ENCODE assay signal across 22 cellular contexts in genomic region chr12:6351622-6352021, GRCh38. TPM values are rescaled to one million over a fixed set of nuclear protein-coding genes. Genes with fewer than 3 reads are reported as not detected.
DNase-seq lines count a peak whose midpoint lies in the region; ATAC-seq, FAIRE-seq and TF ChIP-seq lines count a peak whose summit lies in the region.
"Had no signal": no experiment of that assay in that cellular context is flagged by ENCODE, and none has a peak within 500 bp of the region (broad histone marks: within the 10 kb centered on the region; RNA-seq: fewer than 3 reads in every experiment).

No MANE protein-coding gene starts in this region.

- no peak for ATAC-seq in HepG2
- ATAC-seq in right lobe of liver, result no peak
- no peak for ATAC-seq in upper lobe of left lung (ENCODE audit: low FRiP score in 2 of 2)
- no peak for ATAC-seq in GM21723 (IDR thresholded peaks at IDR 0.05; ENCODE audit: unreplicated experiment)
- ATAC-seq: GM23338 had no signal

- H3K9me3 ChIP-seq in HepG2 (ENCODE audit: low read length), result no peaks in the 10 kb centered on the region
- no peaks in the 10 kb centered on the region for H3K9me3 ChIP-seq in right lobe of liver
- H3K9me3 ChIP-seq in upper lobe of left lung, result no peaks in the 10 kb centered on the region
- no peaks in the 10 kb centered on the region for H3K9me3 ChIP-seq in endodermal cell (ENCODE audit: control insufficient read depth, low read length)
- H3K9me3 ChIP-seq: Caco-2 had no signal

- H3K27ac ChIP-seq in HepG2 (ENCODE audit: extremely low read length, insufficient read depth, low read length) (no peak overlapping the region), right lobe of liver (no peak overlapping the region), HL-60 (replicated peaks) (peak overlapping the region; percentile 22; the same call in 1 of the 2 replicates), layer of hippocampus (ENCODE audit: low read depth, low read length) (peak overlapping the region; percentile 33), upper lobe of left lung (peak overlapping the region in 3 of 4 donors; percentile 43 to 76 (median 55)), endodermal cell (ENCODE audit: low read depth, low read length) (no peak overlapping the region)

- no peaks in the 10 kb centered on the region for H4K20me1 ChIP-seq in HepG2 (ENCODE audit: insufficient read depth, low read length)

- no peaks in the 10 kb centered on the region for H3K79me2 ChIP-seq in HepG2 (ENCODE audit: insufficient read depth, low read length)

- intact Hi-C loops in HepG2 (cut with micrococcal nuclease; ENCODE audit: unreplicated experiment) (no loop called here), right lobe of liver (cut with DNase I) (no loop called here)

- no peak for TF ChIP-seq RAD21 in HepG2 (CRISPR knock-in tag; IDR thresholded peaks at IDR 0.05)

- TF ChIP-seq POLR2A in HepG2 (IDR thresholded peaks at IDR 0.05; ENCODE audit: insufficient read depth in 1 of 2, low read depth in 2 of 2, low read length in 2 of 2) (no peak), right lobe of liver (IDR thresholded peaks at IDR 0.05) (no peak), upper lobe of left lung (IDR thresholded peaks at IDR 0.05) (no peak)

- no peak overlapping the region for H3K4me2 ChIP-seq in HepG2 (ENCODE audit: low read depth, low read length)
- H3K4me2 ChIP-seq: GM23338 had no signal

- H3K9ac ChIP-seq in HepG2 (ENCODE audit: insufficient read depth, low read depth, low read length) (no peak overlapping the region), endodermal cell (ENCODE audit: extremely low read depth, low read length, poor library complexity, severe bottlenecking) (no peak overlapping the region)

- POLR2A ChIA-PET in HepG2 (lab: Yijun Ruan, JAX), result interaction anchor here (1.8 to 2.5 kb wide), 2 partner anchors 12 to 15 kb away, joined by 6 to 11 read pairs; no protein-coding TSS in a partner anchor

- TF ChIP-seq EP300 in HepG2 (IDR thresholded peaks at IDR 0.05; ENCODE audit: low read depth in 2 of 2, low read length in 2 of 2) (no peak), HepG2 (CRISPR knock-in tag; IDR thresholded peaks at IDR 0.05; ENCODE audit: borderline replicate concordance) (no peak), upper lobe of left lung (IDR thresholded peaks at IDR 0.05) (no peak)

- BruUV-seq in HepG2 (replicated peaks; lab: Mats Ljungman, UMichigan), result no TSS peak

- H3K27me3 Mint-ChIP-seq in endodermal cell (ENCODE audit: insufficient read depth), result no peaks in the 10 kb centered on the region
- H3K27me3 Mint-ChIP-seq: CD4-positive, alpha-beta T cell had no signal

- no peak for FAIRE-seq in HepG2 (lab: Jason Lieb, UNC)
- FAIRE-seq: D721Med, GM19239, H54 had no signal

- H3K9me3 Mint-ChIP-seq in endodermal cell, result no peaks in the 10 kb centered on the region
- H3K9me3 Mint-ChIP-seq: CD4-positive, alpha-beta T cell; GM23338; HFFc6 had no signal

- H3K36me3 Mint-ChIP-seq in endodermal cell (ENCODE audit: low read depth), result peaks cover 58% of the 10 kb centered on the region

- H3K4me3 Mint-ChIP-seq in endodermal cell, result no peak overlapping the region
- H3K4me3 Mint-ChIP-seq: CD4-positive, alpha-beta T cell; GM23338; HFFc6 had no signal

- H3K36me3 ChIP-seq in HepG2 (replicated peaks in 1 of 2; ENCODE audit: control insufficient read depth in 1 of 2, insufficient read depth in 2 of 2, low read length in 2 of 2) (no peaks in the 10 kb centered on the region), right lobe of liver (no peaks in the 10 kb centered on the region), upper lobe of left lung (peaks cover 7 to 31% (median 19%) of the 10 kb centered on the region in 4 donors), endodermal cell (ENCODE audit: control insufficient read depth, insufficient read depth, low read length) (no peaks in the 10 kb centered on the region)

- H3K4me1 ChIP-seq in HepG2 (ENCODE audit: insufficient read depth, low read length), result peaks cover 48% of the 10 kb centered on the region
- peaks cover 0 to 4% (median 0%) of the 10 kb centered on the region in 4 donors for H3K4me1 ChIP-seq in right lobe of liver
- H3K4me1 ChIP-seq in upper lobe of left lung, result peaks cover 33 to 48% (median 37%) of the 10 kb centered on the region in 4 donors
- no peaks in the 10 kb centered on the region for H3K4me1 ChIP-seq in endodermal cell (ENCODE audit: control insufficient read depth, insufficient read depth, low read length)
- H3K4me1 ChIP-seq: Caco-2 had no signal

- H3K4me3 ChIP-seq in HepG2 (replicated peaks in 1 of 3; ENCODE audit: insufficient read depth in 1 of 3, low read depth in 2 of 3, low read length in 3 of 3) (no peak overlapping the region), right lobe of liver (no peak overlapping the region), HL-60 (replicated peaks; ENCODE audit: insufficient read depth, low read length) (no peak overlapping the region), upper lobe of left lung (no peak overlapping the region), endodermal cell (ENCODE audit: low read length) (no peak overlapping the region)
- H3K4me3 ChIP-seq: GM23338 had no signal

- TF ChIP-seq CTCF in HepG2 (CRISPR knock-in tag; IDR thresholded peaks at IDR 0.05), result no peak
- TF ChIP-seq CTCF in right lobe of liver (IDR thresholded peaks at IDR 0.05), result no peak
- no peak for TF ChIP-seq CTCF in HL-60 (IDR thresholded peaks at IDR 0.05; ENCODE audit: insufficient read depth, low read length)
- no peak for TF ChIP-seq CTCF in upper lobe of left lung (IDR thresholded peaks at IDR 0.05)
- no peak for TF ChIP-seq CTCF in endodermal cell (conservative IDR thresholded peaks at IDR 0.05)

- H3K4me1 Mint-ChIP-seq in endodermal cell, result peaks cover 9% of the 10 kb centered on the region

- H3K27me3 ChIP-seq in HepG2 (ENCODE audit: control insufficient read depth in 1 of 2, insufficient read depth in 2 of 2, low read length in 2 of 2) (no peaks in the 10 kb centered on the region), right lobe of liver (no peaks in the 10 kb centered on the region), HL-60 (ENCODE audit: insufficient read depth, poor library complexity, severe bottlenecking) (no peaks in the 10 kb centered on the region), layer of hippocampus (ENCODE audit: control insufficient read depth, insufficient read depth, low read length) (no peaks in the 10 kb centered on the region), upper lobe of left lung (no peaks in the 10 kb centered on the region), endodermal cell (ENCODE audit: control insufficient read depth, insufficient read depth, low read length, poor library complexity, severe bottlenecking) (no peaks in the 10 kb centered on the region)

- DNase-seq in HepG2 (ENCODE audit: low spot score) (no peak), right lobe of liver (no peak), HL-60 (ENCODE audit: low read depth in 1 of 2, low spot score in 1 of 2) (no peak), upper lobe of left lung (no peak), midbrain (lab: John Stamatoyannopoulos, UW) (no peak), endodermal cell (no peak)
- DNase-seq: 8988T; C1 segment of cervical spinal cord; Caco-2; CD4-positive, alpha-beta T cell; GF-D8; HCEC 1CT; HFFc6; KG1 had no signal

- no peak overlapping the region for H2AFZ ChIP-seq in HepG2 (ENCODE audit: low read length)
- H2AFZ ChIP-seq: GM23338 had no signal

- CTCF ChIA-PET in HepG2 (lab: Yijun Ruan, JAX; ENCODE audit: low intra/inter-chr PET ratio, low total read pairs), result no interaction called here

- in situ Hi-C loops in HepG2 (cut with HindIII; ENCODE audit: extremely low pct_ligation_motif_present, low pct_unique_long_range_greater_than_20kb), result no loop called here

- WGBS in HepG2 (ENCODE audit: low lambda C conversion rate), result 85% methylated on average over 5 of the region's 5 CpGs
- 59% methylated on average over 3 of the region's 5 CpGs for WGBS in right lobe of liver (ENCODE audit: insufficient coverage, low coverage, low lambda C conversion rate, missing lambda C conversion rate)
- WGBS in upper lobe of left lung, 2 donors, result 70 to 82% methylated on average over 5 of the region's 5 CpGs
- WGBS in endodermal cell (ENCODE audit: insufficient coverage in 1 of 2, insufficient read length in 1 of 2), 2 experiments, result 93 to 94% methylated on average over 5 of the region's 5 CpGs

- no peak overlapping the region for H3K27ac Mint-ChIP-seq in endodermal cell
- H3K27ac Mint-ChIP-seq: CD4-positive, alpha-beta T cell; GM23338; HFFc6 had no signal

RNA-seq across cellular contexts. Expression of gene TNFRSF1A, which starts 9.7 kb away (rescaled TPM):
- total RNA-seq in HepG2 (2016; rRNA removed; fragmentation: Illumina TruSeq; extraction: Trizol) (21.9 and 41.5 TPM in 2 replicates), right lobe of liver (100 to 1,000 TPM in 4 of 6 experiments, 10 to 100 TPM in 2; 70.6 to 199 (median 117) TPM), upper lobe of left lung (100 to 1,000 TPM; 140 to 425 (median 202) TPM), endodermal cell (10 to 100 TPM; 43.2 to 86.2 TPM)
- total RNA-seq in HepG2 (2016; cell fraction: cytosol; rRNA removed; fragmentation: Illumina TruSeq; extraction: Trizol; ENCODE audit: low read depth), result 16.3 and 18.0 TPM in 2 replicates
- total RNA-seq in HepG2 (2016; cell fraction: insoluble cytoplasmic fraction; rRNA removed; fragmentation: Illumina TruSeq; extraction: Trizol), result 28.8 and 36.5 TPM in 2 replicates
- total RNA-seq in HepG2 (2016; cell fraction: membrane; rRNA removed; fragmentation: Illumina TruSeq; extraction: Trizol), result 19.8 and 22.3 TPM in 2 replicates
- 36.8 and 40.7 TPM in 2 replicates for total RNA-seq in HepG2 (2016; cell fraction: nucleus; rRNA removed; fragmentation: Illumina TruSeq; extraction: Trizol)
- polyA plus RNA-seq in HepG2 (2011; rRNA removed), result 41.4 and 61.2 TPM in 2 replicates
- polyA plus RNA-seq in HepG2 (2011; cell fraction: cytosol; rRNA removed), result 53.0 and 53.4 TPM in 2 replicates
- 67.2 and 67.4 TPM in 2 replicates for polyA plus RNA-seq in HepG2 (2011; cell fraction: nucleus; rRNA removed)
- 40.9 and 56.2 TPM in 2 replicates for polyA plus RNA-seq in HepG2 (2012)
- polyA plus RNA-seq in HepG2 (2016; cell fraction: cytosol; fragmentation: Illumina TruSeq; extraction: Trizol; ENCODE audit: low read depth), result 5.2 and 6.8 TPM in 2 replicates
- polyA plus RNA-seq in HepG2 (2016; cell fraction: insoluble cytoplasmic fraction; fragmentation: Illumina TruSeq; extraction: Trizol; ENCODE audit: low read depth), result 31.8 and 38.4 TPM in 2 replicates
- 14.3 and 15.5 TPM in 2 replicates for polyA plus RNA-seq in HepG2 (2016; cell fraction: membrane; fragmentation: Illumina TruSeq; extraction: Trizol; ENCODE audit: low read depth)
- 75.7 and 99.5 TPM in 2 replicates for polyA plus RNA-seq in HepG2 (2016; cell fraction: nucleus; fragmentation: Illumina TruSeq; extraction: Trizol; ENCODE audit: insufficient read depth, low read depth)
- polyA minus RNA-seq in HepG2 (2011; rRNA and poly(A)+ RNA removed; ENCODE audit: low replicate concordance), result 88.8 and 131 TPM in 2 replicates
- 52.9 and 68.3 TPM in 2 replicates for polyA minus RNA-seq in HepG2 (2011; cell fraction: cytosol; rRNA and poly(A)+ RNA removed)
- 54.3 and 80.4 TPM in 2 replicates for polyA minus RNA-seq in HepG2 (2011; cell fraction: nucleus; rRNA and poly(A)+ RNA removed)
- polyA plus RNA-seq in endodermal cell (2013, experiment 1 of 2), result 39.7 TPM
- 37.7 TPM for polyA plus RNA-seq in endodermal cell (2013, experiment 2 of 2)

RNA-seq across cellular contexts. Expression of gene SCNN1A, which starts 23.7 kb away (rescaled TPM):
- total RNA-seq in HepG2 (2016; rRNA removed; fragmentation: Illumina TruSeq; extraction: Trizol) (0.63 and 1.5 TPM in 2 replicates), right lobe of liver (1 to 10 TPM; 2.1 to 9.5 (median 6.0) TPM), upper lobe of left lung (100 to 1,000 TPM; 153 to 594 (median 346) TPM), endodermal cell (10 to 100 TPM; 32.1 to 87.7 TPM)
- 0.71 and 1.2 TPM in 2 replicates for total RNA-seq in HepG2 (2016; cell fraction: cytosol; rRNA removed; fragmentation: Illumina TruSeq; extraction: Trizol; ENCODE audit: low read depth)
- total RNA-seq in HepG2 (2016; cell fraction: insoluble cytoplasmic fraction; rRNA removed; fragmentation: Illumina TruSeq; extraction: Trizol), result 0.71 and 1.6 TPM in 2 replicates
- 0.72 and 0.87 TPM in 2 replicates for total RNA-seq in HepG2 (2016; cell fraction: membrane; rRNA removed; fragmentation: Illumina TruSeq; extraction: Trizol)
- 1.8 and 5.0 TPM in 2 replicates for total RNA-seq in HepG2 (2016; cell fraction: nucleus; rRNA removed; fragmentation: Illumina TruSeq; extraction: Trizol)
- polyA plus RNA-seq in HepG2 (2011; rRNA removed), result 14.6 and 32.8 TPM in 2 replicates
- polyA plus RNA-seq in HepG2 (2011; cell fraction: cytosol; rRNA removed), result 6.1 and 12.5 TPM in 2 replicates
- polyA plus RNA-seq in HepG2 (2011; cell fraction: nucleus; rRNA removed), result 24.9 and 39.4 TPM in 2 replicates
- polyA plus RNA-seq in HepG2 (2012), result 17.5 and 19.3 TPM in 2 replicates
- polyA plus RNA-seq in HepG2 (2016; cell fraction: cytosol; fragmentation: Illumina TruSeq; extraction: Trizol; ENCODE audit: low read depth), result 0.22 and 0.41 TPM in 2 replicates
- 1.0 and 1.6 TPM in 2 replicates for polyA plus RNA-seq in HepG2 (2016; cell fraction: insoluble cytoplasmic fraction; fragmentation: Illumina TruSeq; extraction: Trizol; ENCODE audit: low read depth)
- polyA plus RNA-seq in HepG2 (2016; cell fraction: membrane; fragmentation: Illumina TruSeq; extraction: Trizol; ENCODE audit: low read depth), result 0.66 and 1.1 TPM in 2 replicates
- 4.0 and 5.1 TPM in 2 replicates for polyA plus RNA-seq in HepG2 (2016; cell fraction: nucleus; fragmentation: Illumina TruSeq; extraction: Trizol; ENCODE audit: insufficient read depth, low read depth)
- polyA minus RNA-seq in HepG2 (2011; rRNA and poly(A)+ RNA removed; ENCODE audit: low replicate concordance), result 9.5 and 30.0 TPM in 2 replicates
- polyA minus RNA-seq in HepG2 (2011; cell fraction: cytosol; rRNA and poly(A)+ RNA removed), result 5.9 and 14.3 TPM in 2 replicates
- 10.9 and 24.2 TPM in 2 replicates for polyA minus RNA-seq in HepG2 (2011; cell fraction: nucleus; rRNA and poly(A)+ RNA removed)
- polyA plus RNA-seq in endodermal cell (2013, experiment 1 of 2), result 9.0 TPM
- polyA plus RNA-seq in endodermal cell (2013, experiment 2 of 2), result 4.3 TPM
- total RNA-seq: A673 had no signal

RNA-seq across cellular contexts. Expression of gene LTBR, which starts 32.3 kb away (rescaled TPM):
- total RNA-seq in HepG2 (2016; rRNA removed; fragmentation: Illumina TruSeq; extraction: Trizol), result 12.1 and 34.8 TPM in 2 replicates
- total RNA-seq in HepG2 (2016; cell fraction: cytosol; rRNA removed; fragmentation: Illumina TruSeq; extraction: Trizol; ENCODE audit: low read depth), result 24.4 and 24.5 TPM in 2 replicates
- 11.6 and 40.0 TPM in 2 replicates for total RNA-seq in HepG2 (2016; cell fraction: insoluble cytoplasmic fraction; rRNA removed; fragmentation: Illumina TruSeq; extraction: Trizol)
- total RNA-seq in HepG2 (2016; cell fraction: membrane; rRNA removed; fragmentation: Illumina TruSeq; extraction: Trizol), result 34.7 and 35.3 TPM in 2 replicates
- 39.7 and 43.6 TPM in 2 replicates for total RNA-seq in HepG2 (2016; cell fraction: nucleus; rRNA removed; fragmentation: Illumina TruSeq; extraction: Trizol)
- polyA plus RNA-seq in HepG2 (2011; rRNA removed), result 31.4 and 39.0 TPM in 2 replicates
- polyA plus RNA-seq in HepG2 (2011; cell fraction: cytosol; rRNA removed), result 23.7 and 29.3 TPM in 2 replicates
- 82.9 and 92.1 TPM in 2 replicates for polyA plus RNA-seq in HepG2 (2011; cell fraction: nucleus; rRNA removed)
- 25.8 and 37.8 TPM in 2 replicates for polyA plus RNA-seq in HepG2 (2012)
- 19.3 and 21.0 TPM in 2 replicates for polyA plus RNA-seq in HepG2 (2016; cell fraction: cytosol; fragmentation: Illumina TruSeq; extraction: Trizol; ENCODE audit: low read depth)
- 16.0 and 16.4 TPM in 2 replicates for polyA plus RNA-seq in HepG2 (2016; cell fraction: insoluble cytoplasmic fraction; fragmentation: Illumina TruSeq; extraction: Trizol; ENCODE audit: low read depth)
- 27.4 and 28.3 TPM in 2 replicates for polyA plus RNA-seq in HepG2 (2016; cell fraction: membrane; fragmentation: Illumina TruSeq; extraction: Trizol; ENCODE audit: low read depth)
- 117 and 123 TPM in 2 replicates for polyA plus RNA-seq in HepG2 (2016; cell fraction: nucleus; fragmentation: Illumina TruSeq; extraction: Trizol; ENCODE audit: insufficient read depth, low read depth)
- 16.2 and 29.7 TPM in 2 replicates for polyA minus RNA-seq in HepG2 (2011; rRNA and poly(A)+ RNA removed; ENCODE audit: low replicate concordance)
- 11.5 and 14.0 TPM in 2 replicates for polyA minus RNA-seq in HepG2 (2011; cell fraction: cytosol; rRNA and poly(A)+ RNA removed)
- 22.4 and 34.2 TPM in 2 replicates for polyA minus RNA-seq in HepG2 (2011; cell fraction: nucleus; rRNA and poly(A)+ RNA removed)
- 100 to 1,000 TPM in 3 of 6 experiments, 10 to 100 TPM in 3; 83.8 to 235 (median 103) TPM for total RNA-seq in right lobe of liver
- total RNA-seq in upper lobe of left lung, result 100 to 1,000 TPM in 5 of 6 donors, 10 to 100 TPM in 1; 84.9 to 207 (median 150) TPM
- 1 to 10 TPM; 8.4 to 9.1 TPM for total RNA-seq in endodermal cell
- 1.5 TPM for polyA plus RNA-seq in endodermal cell (2013, experiment 1 of 2)
- 1.9 TPM for polyA plus RNA-seq in endodermal cell (2013, experiment 2 of 2)

RNA-seq across cellular contexts. Expression of gene PLEKHG6, which starts 41.1 kb away (rescaled TPM):
- 13.1 and 18.9 TPM in 2 replicates for total RNA-seq in HepG2 (2016; rRNA removed; fragmentation: Illumina TruSeq; extraction: Trizol)
- 11.1 and 14.7 TPM in 2 replicates for total RNA-seq in HepG2 (2016; cell fraction: cytosol; rRNA removed; fragmentation: Illumina TruSeq; extraction: Trizol; ENCODE audit: low read depth)
- 15.0 and 16.9 TPM in 2 replicates for total RNA-seq in HepG2 (2016; cell fraction: insoluble cytoplasmic fraction; rRNA removed; fragmentation: Illumina TruSeq; extraction: Trizol)
- 23.7 TPM in 2 replicates for total RNA-seq in HepG2 (2016; cell fraction: membrane; rRNA removed; fragmentation: Illumina TruSeq; extraction: Trizol)
- 15.6 and 19.7 TPM in 2 replicates for total RNA-seq in HepG2 (2016; cell fraction: nucleus; rRNA removed; fragmentation: Illumina TruSeq; extraction: Trizol)
- 17.0 and 26.8 TPM in 2 replicates for polyA plus RNA-seq in HepG2 (2011; rRNA removed)
- polyA plus RNA-seq in HepG2 (2011; cell fraction: cytosol; rRNA removed), result 12.8 and 29.8 TPM in 2 replicates
- polyA plus RNA-seq in HepG2 (2011; cell fraction: nucleus; rRNA removed), result 20.1 and 50.9 TPM in 2 replicates
- polyA plus RNA-seq in HepG2 (2012), result 16.4 and 22.2 TPM in 2 replicates
- 16.0 and 16.1 TPM in 2 replicates for polyA plus RNA-seq in HepG2 (2016; cell fraction: cytosol; fragmentation: Illumina TruSeq; extraction: Trizol; ENCODE audit: low read depth)
- 15.2 and 21.6 TPM in 2 replicates for polyA plus RNA-seq in HepG2 (2016; cell fraction: insoluble cytoplasmic fraction; fragmentation: Illumina TruSeq; extraction: Trizol; ENCODE audit: low read depth)
- 20.3 and 26.3 TPM in 2 replicates for polyA plus RNA-seq in HepG2 (2016; cell fraction: membrane; fragmentation: Illumina TruSeq; extraction: Trizol; ENCODE audit: low read depth)
- 28.0 and 30.9 TPM in 2 replicates for polyA plus RNA-seq in HepG2 (2016; cell fraction: nucleus; fragmentation: Illumina TruSeq; extraction: Trizol; ENCODE audit: insufficient read depth, low read depth)
- polyA minus RNA-seq in HepG2 (2011; rRNA and poly(A)+ RNA removed; ENCODE audit: low replicate concordance), result 0.70 and 23.3 TPM in 2 replicates
- polyA minus RNA-seq in HepG2 (2011; cell fraction: cytosol; rRNA and poly(A)+ RNA removed), result 8.8 and 12.8 TPM in 2 replicates
- polyA minus RNA-seq in HepG2 (2011; cell fraction: nucleus; rRNA and poly(A)+ RNA removed), result 13.3 and 16.5 TPM in 2 replicates
- 1 to 10 TPM; 2.3 to 5.5 (median 3.3) TPM for total RNA-seq in right lobe of liver
- 1 to 10 TPM in 5 of 6 donors, not detected in 1; 1.1 to 4.8 (median 2.1) TPM for total RNA-seq in upper lobe of left lung
- 10 to 100 TPM; 24.8 to 37.2 TPM for total RNA-seq in endodermal cell
- 7.1 TPM for polyA plus RNA-seq in endodermal cell (2013, experiment 1 of 2)
- 4.6 TPM for polyA plus RNA-seq in endodermal cell (2013, experiment 2 of 2)
- total RNA-seq: A673; CD4-positive, alpha-beta T cell; Daoy; HFFc6 had no signal

Comparison
In these comparisons a context has a peak if more than half of its experiments do, and no peak if none do; other contexts are left out.
1. H3K27ac ChIP-seq: peak in HL-60 (single experiment), layer of hippocampus (single experiment) and upper lobe of left lung (3 of 4); none in HepG2 (single experiment), right lobe of liver (0 of 3) and endodermal cell (single experiment).